In genomic region chr17:13569740-13570137, GRCh38 we compare ENCODE assay signal across 1 cellular context.
TF ChIP-seq lines count a peak whose summit lies in the region.

No MANE protein-coding gene starts in this region.

TF ChIP-seq in HepG2, 621 proteins besides CTCF, POLR2A, EP300 and RAD21 (continued from another document):
- TF ChIP-seq AFF4 (CRISPR knock-in tag; IDR thresholded peaks at IDR 0.05) (no peak), ZNF143 (CRISPR knock-in tag; IDR thresholded peaks at IDR 0.05) (no peak), GATAD1 (CRISPR knock-in tag; IDR thresholded peaks at IDR 0.05) (no peak), ZNF609 (CRISPR knock-in tag; IDR thresholded peaks at IDR 0.05; ENCODE audit: borderline replicate concordance) (no peak), SNAI1 (CRISPR knock-in tag; IDR thresholded peaks at IDR 0.05; ENCODE audit: borderline replicate concordance) (no peak), ZNF160 (CRISPR knock-in tag; IDR thresholded peaks at IDR 0.05) (no peak), ZNF138 (CRISPR knock-in tag; IDR thresholded peaks at IDR 0.05; ENCODE audit: low read depth) (no peak), RCOR2 (CRISPR knock-in tag; IDR thresholded peaks at IDR 0.05) (no peak), KDM5A (IDR thresholded peaks at IDR 0.05; ENCODE audit: borderline replicate concordance, low read length) (no peak), FOXA3 (CRISPR knock-in tag; IDR thresholded peaks at IDR 0.05) (no peak), MEF2D (CRISPR knock-in tag; IDR thresholded peaks at IDR 0.05) (no peak), ZNF83 (CRISPR knock-in tag; IDR thresholded peaks at IDR 0.05; ENCODE audit: borderline replicate concordance) (no peak), ZNF407 (CRISPR knock-in tag; IDR thresholded peaks at IDR 0.05; ENCODE audit: not compliant biosample characterization) (no peak), ZNF891 (CRISPR knock-in tag; IDR thresholded peaks at IDR 0.05) (no peak), ZFP36L2 (CRISPR knock-in tag; IDR thresholded peaks at IDR 0.05) (no peak), ZNF549 (CRISPR knock-in tag; IDR thresholded peaks at IDR 0.05) (no peak), ZNF644 (CRISPR knock-in tag; IDR thresholded peaks at IDR 0.05; ENCODE audit: low read depth) (no peak), STAG1 (CRISPR knock-in tag; IDR thresholded peaks at IDR 0.05) (no peak)
TF ChIP-seq in HepG2: peak in this region for 0.
